ENCODE assay signal across 11 cellular contexts in genomic region chr11:111870113-111870512, GRCh38. TPM values are rescaled to one million over a fixed set of nuclear protein-coding genes. Genes with fewer than 3 reads are reported as not detected.
DNase-seq lines count a peak whose midpoint lies in the region; ATAC-seq, FAIRE-seq and TF ChIP-seq lines count a peak whose summit lies in the region.
"Had no signal": no experiment of that assay in that cellular context is flagged by ENCODE, and none has a peak within 500 bp of the region (broad histone marks: within the 10 kb centered on the region; RNA-seq: fewer than 3 reads in every experiment).

No MANE protein-coding gene starts in this region.

- POLR2A ChIA-PET in A549 (lab: Yijun Ruan, JAX), result interaction anchor here (1.6 kb wide), 1 partner anchor 57 kb away, joined by 4 read pairs; no protein-coding TSS in a partner anchor

- no peak for FAIRE-seq in A549 (lab: Jason Lieb, UNC)

- H3K4me1 ChIP-seq in A549 (peaks cover 9% of the 10 kb centered on the region; the same call in 2 of the 3 replicates), right lobe of liver (peaks cover 0 to 16% (median 4%) of the 10 kb centered on the region in 4 donors)

- CTCF ChIA-PET in A549 (lab: Yijun Ruan, JAX), result interaction anchor here (1.2 to 1.8 kb wide), 3 partner anchors 28 to 112 kb away, joined by 3 to 6 read pairs (median 5); no protein-coding TSS in a partner anchor

- no peak for TF ChIP-seq EP300 in A549 (IDR thresholded peaks at IDR 0.05)

- H3K4me2 ChIP-seq in A549, result peak overlapping the region; percentile 76

- no peaks in the 10 kb centered on the region for H3K27me3 ChIP-seq in WERI-Rb-1 (ENCODE audit: insufficient read depth, low read depth, severe bottlenecking)
- H3K27me3 ChIP-seq in right lobe of liver, result no peaks in the 10 kb centered on the region
- H3K27me3 ChIP-seq: tibial nerve had no signal

- no peak for DNase-seq in A549 (ENCODE audit: low read depth in 1 of 2, low spot score in 1 of 2)
- DNase-seq in GM12865 (ENCODE audit: low read depth), result no peak
- no peak for DNase-seq in WERI-Rb-1
- no peak for DNase-seq in right lobe of liver
- no peak for DNase-seq in NOMO-1 treated with DMSO at 0.1 percent for 48 hours (lab: John Stamatoyannopoulos, UW; ENCODE audit: unreplicated experiment)
- no peak for DNase-seq in effector CD4-positive, alpha-beta T cell
- DNase-seq: activated naive CD4-positive, alpha-beta T cell treated with Interleukin-2 at 50 U/mL for 16 hours; stimulated activated CD4-positive, alpha-beta T cell treated with anti-CD3 and anti-CD28 coated beads, Interleukin-1b, Interleukin-23, amount 100 ng/mL, for 48 hours had no signal

- no peaks in the 10 kb centered on the region for H3K9me3 ChIP-seq in A549
- no peaks in the 10 kb centered on the region for H3K9me3 ChIP-seq in WERI-Rb-1 (ENCODE audit: severe bottlenecking)
- H3K9me3 ChIP-seq in right lobe of liver, result no peaks in the 10 kb centered on the region
- H3K9me3 ChIP-seq: tibial nerve had no signal

- H3K36me3 ChIP-seq in WERI-Rb-1 (peaks cover 47% of the 10 kb centered on the region), right lobe of liver (peaks cover 0 to 35% (median 7%) of the 10 kb centered on the region in 4 donors)

- TF ChIP-seq POLR2A in A549 (IDR thresholded peaks at IDR 0.05; ENCODE audit: low read length) (no peak), right lobe of liver (IDR thresholded peaks at IDR 0.05) (no peak)

- WGBS in A549 (ENCODE audit: missing lambda C conversion rate), result 67% methylated on average over 1 of the region's 1 CpG
- WGBS in right lobe of liver (ENCODE audit: insufficient coverage, low coverage, low lambda C conversion rate, missing lambda C conversion rate), result 87% methylated on average over 1 of the region's 1 CpG

- TF ChIP-seq CTCF in A549 (IDR thresholded peaks at IDR 0.05) (no peak), GM12865 (IDR thresholded peaks at IDR 0.05; ENCODE audit: insufficient read depth, low read depth, low read length, missing control alignments) (no peak), WERI-Rb-1 (IDR thresholded peaks at IDR 0.05; ENCODE audit: low read depth, low read length) (no peak), right lobe of liver (IDR thresholded peaks at IDR 0.05) (no peak)

- intact Hi-C loops in right lobe of liver (cut with DNase I), result no loop called here

- H3K27ac ChIP-seq in A549 (peak overlapping the region in 1 of 2 experiments; percentile 99; a peak in 2 of 6 replicates), WERI-Rb-1 (no peak overlapping the region), right lobe of liver (no peak overlapping the region)

- TF ChIP-seq RAD21 in A549 (conservative IDR thresholded peaks at IDR 0.05 in 1 of 2, IDR thresholded peaks at IDR 0.05 in 1 of 2), result no peak

- H3K4me3 ChIP-seq in A549 (no peak overlapping the region), GM12865 (ENCODE audit: low read depth, low read length) (peak overlapping the region; percentile 60), WERI-Rb-1 (ENCODE audit: low read depth, low read length) (peak overlapping the region; percentile 94), right lobe of liver (peak overlapping the region in 2 of 3 donors; percentile 83 to 98)

- ATAC-seq in A549 (no peak), right lobe of liver (no peak), GM19324 (IDR thresholded peaks at IDR 0.05; ENCODE audit: low FRiP score, unreplicated experiment) (no peak), GM18870 (IDR thresholded peaks at IDR 0.05; ENCODE audit: unreplicated experiment) (no peak)

TF ChIP-seq in A549, 52 proteins besides CTCF, POLR2A, EP300 and RAD21 (continues in another document):
- TF ChIP-seq CHD4 (IDR thresholded peaks at IDR 0.05; ENCODE audit: borderline replicate concordance) (no peak), NR3C1 (IDR thresholded peaks at IDR 0.05) (no peak), ZSCAN20 (CRISPR knock-in tag; IDR thresholded peaks at IDR 0.05) (no peak), PBX3 (IDR thresholded peaks at IDR 0.05) (no peak), TFCP2L1 (CRISPR knock-in tag; IDR thresholded peaks at IDR 0.05) (no peak), EHMT2 (IDR thresholded peaks at IDR 0.05; ENCODE audit: low read depth) (no peak), ZFP36 (IDR thresholded peaks at IDR 0.05; ENCODE audit: borderline replicate concordance, partially characterized antibody) (no peak), HOXB13 (CRISPR knock-in tag; IDR thresholded peaks at IDR 0.05; ENCODE audit: low read depth) (no peak), GATA3 (IDR thresholded peaks at IDR 0.05; ENCODE audit: borderline replicate concordance) (no peak), KDM1A (IDR thresholded peaks at IDR 0.05; ENCODE audit: low read depth) (no peak), BHLHE40 (IDR thresholded peaks at IDR 0.05; ENCODE audit: low read depth, low read length) (no peak), ZC3H11A (IDR thresholded peaks at IDR 0.05) (no peak), CHD2 (IDR thresholded peaks at IDR 0.05; ENCODE audit: low read length, partially characterized antibody) (no peak), RARB (CRISPR knock-in tag; IDR thresholded peaks at IDR 0.05) (no peak), HDAC2 (IDR thresholded peaks at IDR 0.05) (no peak)
- TF ChIP-seq, protein P1, sequence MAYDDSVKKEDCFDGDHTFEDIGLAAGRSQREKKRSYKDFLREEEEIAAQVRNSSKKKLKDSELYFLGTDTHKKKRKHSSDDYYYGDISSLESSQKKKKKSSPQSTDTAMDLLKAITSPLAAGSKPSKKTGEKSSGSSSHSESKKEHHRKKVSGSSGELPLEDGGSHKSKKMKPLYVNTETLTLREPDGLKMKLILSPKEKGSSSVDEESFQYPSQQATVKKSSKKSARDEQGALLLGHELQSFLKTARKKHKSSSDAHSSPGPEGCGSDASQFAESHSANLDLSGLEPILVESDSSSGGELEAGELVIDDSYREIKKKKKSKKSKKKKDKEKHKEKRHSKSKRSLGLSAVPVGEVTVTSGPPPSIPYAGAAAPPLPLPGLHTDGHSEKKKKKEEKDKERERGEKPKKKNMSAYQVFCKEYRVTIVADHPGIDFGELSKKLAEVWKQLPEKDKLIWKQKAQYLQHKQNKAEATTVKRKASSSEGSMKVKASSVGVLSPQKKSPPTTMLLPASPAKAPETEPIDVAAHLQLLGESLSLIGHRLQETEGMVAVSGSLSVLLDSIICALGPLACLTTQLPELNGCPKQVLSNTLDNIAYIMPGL (CRISPR knock-in tag; IDR thresholded peaks at IDR 0.05; ENCODE audit: borderline replicate concordance), result no peak

RNA-seq across cellular contexts. Expression of gene ALG9, which starts 1.3 kb away (rescaled TPM):
- 31.4 and 33.3 TPM in 2 replicates for polyA plus RNA-seq in A549 (2011; rRNA removed)
- 10.6 and 11.3 TPM in 2 replicates for polyA plus RNA-seq in A549 (2012; cell fraction: cytosol; rRNA removed)
- polyA plus RNA-seq in A549 (2012; cell fraction: nucleus; rRNA removed), result 14.2 and 16.7 TPM in 2 replicates
- polyA plus RNA-seq in A549 (2017; fragmentation: RNase III; extraction: RNeasy Plus Mini Kit Qiagen cat#74134 plus additional on column Dnase treatment), result 15.0 to 15.8 TPM (median 15.3 TPM) in 3 replicates
- 35.5 and 38.8 TPM in 2 replicates for polyA minus RNA-seq in A549 (2011; rRNA and poly(A)+ RNA removed)
- 10 to 100 TPM; 15.0 to 20.8 (median 18.2) TPM for total RNA-seq in right lobe of liver

RNA-seq across cellular contexts. Expression of gene FDXACB1, which starts 8.9 kb away (rescaled TPM):
- polyA plus RNA-seq in A549 (2011; rRNA removed) (2.4 and 3.0 TPM in 2 replicates), A549 (2017; fragmentation: RNase III; extraction: RNeasy Plus Mini Kit Qiagen cat#74134 plus additional on column Dnase treatment) (1.9 to 2.1 TPM (median 2.1 TPM) in 3 replicates)
- polyA plus RNA-seq in A549 (2012; cell fraction: cytosol; rRNA removed), result 1.4 TPM in 2 replicates
- polyA plus RNA-seq in A549 (2012; cell fraction: nucleus; rRNA removed), result 1.00 and 1.5 TPM in 2 replicates
- 1.6 and 1.8 TPM in 2 replicates for polyA minus RNA-seq in A549 (2011; rRNA and poly(A)+ RNA removed)
- 1 to 10 TPM in 4 of 6 experiments, under 1 TPM in 2; 0.90 to 1.3 (median 1.1) TPM for total RNA-seq in right lobe of liver

RNA-seq across cellular contexts. Expression of gene CFAP68, which starts 9.2 kb away (rescaled TPM):
- polyA plus RNA-seq in A549 (2011; rRNA removed) (59.7 and 84.6 TPM in 2 replicates), A549 (2017; fragmentation: RNase III; extraction: RNeasy Plus Mini Kit Qiagen cat#74134 plus additional on column Dnase treatment) (36.3 to 40.3 TPM (median 36.5 TPM) in 3 replicates)
- polyA plus RNA-seq in A549 (2012; cell fraction: cytosol; rRNA removed), result 33.7 and 39.5 TPM in 2 replicates
- polyA plus RNA-seq in A549 (2012; cell fraction: nucleus; rRNA removed), result 8.3 and 12.9 TPM in 2 replicates
- polyA minus RNA-seq in A549 (2011; rRNA and poly(A)+ RNA removed), result 11.5 and 12.8 TPM in 2 replicates
- 10 to 100 TPM; 10.6 to 22.9 (median 15.7) TPM for total RNA-seq in right lobe of liver

RNA-seq across cellular contexts. Expression of gene CRYAB, which starts 41.5 kb away (rescaled TPM):
- polyA plus RNA-seq in A549 (2011; rRNA removed) (1.1 and 3.1 TPM in 2 replicates), A549 (2017; fragmentation: RNase III; extraction: RNeasy Plus Mini Kit Qiagen cat#74134 plus additional on column Dnase treatment) (4.1 to 25.3 TPM (median 4.8 TPM) in 3 replicates)
- 1.5 and 2.8 TPM in 2 replicates for polyA plus RNA-seq in A549 (2012; cell fraction: cytosol; rRNA removed)
- 1.1 and 3.1 TPM in 2 replicates for polyA plus RNA-seq in A549 (2012; cell fraction: nucleus; rRNA removed)
- 0.58 and 1.3 TPM in 2 replicates for polyA minus RNA-seq in A549 (2011; rRNA and poly(A)+ RNA removed)
- total RNA-seq in right lobe of liver, result 10 to 100 TPM in 2 of 6 experiments, 1 to 10 TPM in 4; 3.6 to 10.5 (median 6.7) TPM

RNA-seq across cellular contexts. Expression of gene HSPB2, which starts 42.4 kb away (rescaled TPM):
- polyA plus RNA-seq in A549 (2011; rRNA removed) (0.07 TPM in 1 of 2 replicates, not detected in the other), A549 (2017; fragmentation: RNase III; extraction: RNeasy Plus Mini Kit Qiagen cat#74134 plus additional on column Dnase treatment) (not detected in 3 replicates)
- 0.03 and 0.04 TPM in 2 replicates for polyA plus RNA-seq in A549 (2012; cell fraction: cytosol; rRNA removed)
- polyA plus RNA-seq in A549 (2012; cell fraction: nucleus; rRNA removed), result 0.30 and 0.40 TPM in 2 replicates
- not detected in 2 replicates for polyA minus RNA-seq in A549 (2011; rRNA and poly(A)+ RNA removed)
- under 1 TPM in 2 of 6 experiments, not detected in 4; 0.20 to 0.49 TPM for total RNA-seq in right lobe of liver
